1 cellular context compared by ENCODE assay signal in genomic region chr9:107283621-107284616, GRCh38.
TF ChIP-seq lines count a peak whose summit lies in the region.

No MANE protein-coding gene starts in this region.

TF ChIP-seq in HEK293, 187 proteins besides CTCF, POLR2A, EP300 and RAD21 (continued from another document and continues in another):
- TF ChIP-seq ZBTB44 (tag by site-specific recombination; IDR thresholded peaks at IDR 0.05) (no peak), ZNF211 (tag by site-specific recombination; IDR thresholded peaks at IDR 0.05; ENCODE audit: low read depth) (no peak), RBAK (tag by site-specific recombination; IDR thresholded peaks at IDR 0.05) (no peak), ZNF843 (tag by site-specific recombination; IDR thresholded peaks at IDR 0.05) (0 out of 2 replicates have a peak, but pooled peaks have one; percentile 23), ZBTB21 (tag by site-specific recombination; IDR thresholded peaks at IDR 0.05) (no peak), SCRT2 (tag by site-specific recombination; IDR thresholded peaks at IDR 0.05) (peak; percentile 73), EGR2 (tag by site-specific recombination; IDR thresholded peaks at IDR 0.05; ENCODE audit: low read depth) (peak; percentile 80), ZNF670 (tag by site-specific recombination; IDR thresholded peaks at IDR 0.05; ENCODE audit: low read depth) (no peak), SCRT1 (tag by site-specific recombination; IDR thresholded peaks at IDR 0.05; ENCODE audit: borderline replicate concordance) (peak; percentile 53; the same call in 1 of the 2 replicates), ZNF423 (tag by site-specific recombination; IDR thresholded peaks at IDR 0.05) (0 out of 2 replicates have a peak, but pooled peaks have one; percentile 39), HIC1 (tag by site-specific recombination; IDR thresholded peaks at IDR 0.05) (no peak), ZBTB17 (tag by site-specific recombination; IDR thresholded peaks at IDR 0.05) (no peak), GLI2 (tag by site-specific recombination; IDR thresholded peaks at IDR 0.05; ENCODE audit: borderline replicate concordance, low read depth) (no peak), ZNF621 (tag by site-specific recombination; IDR thresholded peaks at IDR 0.05) (no peak), ZNF335 (tag by site-specific recombination; conservative IDR thresholded peaks at IDR 0.05) (peak; percentile 75), ZNF629 (tag by site-specific recombination; IDR thresholded peaks at IDR 0.05) (peak; percentile 28; the same call in 1 of the 2 replicates), ZNF239 (tag by site-specific recombination; IDR thresholded peaks at IDR 0.05) (no peak), KLF16 (tag by site-specific recombination; IDR thresholded peaks at IDR 0.05) (peak; percentile 59; the same call in 1 of the 2 replicates), ZBTB48 (tag by site-specific recombination; IDR thresholded peaks at IDR 0.05) (no peak), ZNF175 (tag by site-specific recombination; IDR thresholded peaks at IDR 0.05) (no peak), OSR2 (tag by site-specific recombination; IDR thresholded peaks at IDR 0.05) (no peak), PRDM1 (tag by site-specific recombination; IDR thresholded peaks at IDR 0.05) (peak; percentile 90), ZNF26 (tag by site-specific recombination; IDR thresholded peaks at IDR 0.05) (no peak), ZNF555 (tag by site-specific recombination; conservative IDR thresholded peaks at IDR 0.05) (no peak), ZNF37A (tag by site-specific recombination; IDR thresholded peaks at IDR 0.05) (no peak), GLIS2 (tag by site-specific recombination; IDR thresholded peaks at IDR 0.05) (peak; percentile 47; the same call in 1 of the 2 replicates), KLF8 (tag by site-specific recombination; IDR thresholded peaks at IDR 0.05) (peak; percentile 17; the same call in 1 of the 2 replicates), ZNF660 (tag by site-specific recombination; IDR thresholded peaks at IDR 0.05) (0 out of 2 replicates have a peak, but pooled peaks have one; percentile 19), PRDM10 (tag by site-specific recombination; IDR thresholded peaks at IDR 0.05) (peak; percentile 88), TRIM28 (IDR thresholded peaks at IDR 0.05; ENCODE audit: borderline replicate concordance, low read length) (peak; percentile 60; the same call in 1 of the 2 replicates), ZEB2 (tag by site-specific recombination; IDR thresholded peaks at IDR 0.05) (0 out of 2 replicates have a peak, but pooled peaks have one; percentile 45), ZFHX2 (tag by site-specific recombination; conservative IDR thresholded peaks at IDR 0.05) (peak; percentile 83), ZNF23 (tag by site-specific recombination; IDR thresholded peaks at IDR 0.05; ENCODE audit: borderline replicate concordance) (no peak), ZNF2 (tag by site-specific recombination; IDR thresholded peaks at IDR 0.05) (no peak), ZNF426 (tag by site-specific recombination; IDR thresholded peaks at IDR 0.05) (no peak), MYNN (tag by site-specific recombination; IDR thresholded peaks at IDR 0.05; ENCODE audit: borderline replicate concordance) (no peak), ZXDB (tag by site-specific recombination; IDR thresholded peaks at IDR 0.05) (peak; percentile 62), ZNF548 (tag by site-specific recombination; IDR thresholded peaks at IDR 0.05) (no peak), ZNF692 (tag by site-specific recombination; IDR thresholded peaks at IDR 0.05) (peak; percentile 96), PATZ1 (tag by site-specific recombination; IDR thresholded peaks at IDR 0.05) (peak; percentile 67), ZNF366 (tag by site-specific recombination; conservative IDR thresholded peaks at IDR 0.05) (no peak), ZBTB20 (tag by site-specific recombination; IDR thresholded peaks at IDR 0.05) (peak; percentile 47; the same call in 1 of the 2 replicates), ZNF223 (tag by site-specific recombination; IDR thresholded peaks at IDR 0.05) (peak; percentile 43; the same call in 1 of the 2 replicates), HOXA7 (CRISPR knock-in tag; IDR thresholded peaks at IDR 0.05; ENCODE audit: borderline replicate concordance) (0 out of 2 replicates have a peak, but pooled peaks have one; percentile 24), ZNF473 (tag by site-specific recombination; IDR thresholded peaks at IDR 0.05) (no peak), ZNF560 (tag by site-specific recombination; IDR thresholded peaks at IDR 0.05; ENCODE audit: borderline replicate concordance) (no peak), SALL2 (tag by site-specific recombination; IDR thresholded peaks at IDR 0.05; ENCODE audit: borderline replicate concordance) (no peak), ZNF626 (tag by site-specific recombination; IDR thresholded peaks at IDR 0.05) (no peak), ZFP69B (tag by site-specific recombination; IDR thresholded peaks at IDR 0.05) (peak; percentile 91; the same call in 1 of the 2 replicates), KLF7 (tag by site-specific recombination; IDR thresholded peaks at IDR 0.05; ENCODE audit: borderline replicate concordance) (no peak), ZNF549 (tag by site-specific recombination; IDR thresholded peaks at IDR 0.05) (no peak), ZNF324 (tag by site-specific recombination; IDR thresholded peaks at IDR 0.05) (0 out of 2 replicates have a peak, but pooled peaks have one; percentile 38), ZNF785 (tag by site-specific recombination; IDR thresholded peaks at IDR 0.05) (no peak), HOXD13 (CRISPR knock-in tag; IDR thresholded peaks at IDR 0.05; ENCODE audit: borderline replicate concordance) (peak; percentile 47; the same call in 1 of the 2 replicates)
